ENCODE assay signal across 8 cellular contexts in genomic region chr19:12090807-12091206, GRCh38. TPM values are rescaled to one million over a fixed set of nuclear protein-coding genes. Genes with fewer than 3 reads are reported as not detected.
A peak's percentile ranks its signal among the peaks of the same experiment; 100 is the strongest.
DNase-seq lines count a peak whose midpoint lies in the region; ATAC-seq and TF ChIP-seq lines count a peak whose summit lies in the region.

No MANE protein-coding gene starts in this region.

- H3K27ac ChIP-seq in lung (ENCODE audit: low read depth in 1 of 2, low read length in 1 of 2), result no peak overlapping the region

- peaks cover 0 to 1% of the 10 kb centered on the region in 2 donors for H3K4me1 ChIP-seq in lung (ENCODE audit: control insufficient read depth in 2 of 2, insufficient read depth in 2 of 2, low read length in 2 of 2)

- H3K36me3 ChIP-seq in lung (ENCODE audit: control insufficient read depth in 2 of 2, insufficient read depth in 2 of 2, low read length in 2 of 2), result no peaks in the 10 kb centered on the region

- no peaks in the 10 kb centered on the region for H3K9me3 ChIP-seq in lung (ENCODE audit: control insufficient read depth in 2 of 2, insufficient read depth in 1 of 2, low read length in 1 of 2)

- WGBS in lung, 2 donors, result 55 to 56% methylated on average over 5 of the region's 5 CpGs

- TF ChIP-seq CTCF in lung (IDR thresholded peaks at IDR 0.05; ENCODE audit: control extremely low read depth, extremely low read depth), result peak; percentile 45

- H3K4me3 ChIP-seq in lung, result no peak overlapping the region

- DNase-seq in Daoy (ENCODE audit: low read depth) (peak; percentile 63), NCI-H1092 (lab: John Stamatoyannopoulos, UW) (peak; percentile 24), dermis microvascular lymphatic vessel endothelial cell (ENCODE audit: low read depth in 2 of 2) (peak; percentile 14 to 66), lung (ENCODE audit: low spot score) (peak; percentile 72), NCI-H524 treated with DMSO at 0.1 percent for 48 hours (lab: John Stamatoyannopoulos, UW) (no peak)
- DNase-seq in activated CD4-positive, alpha-beta T cell treated with anti-CD3 and anti-CD28 coated beads for 48 hours, result peak; percentile 87
- DNase-seq in stimulated activated CD8-positive, alpha-beta memory T cell treated with anti-CD3 and anti-CD28 coated beads, Interleukin-15, amount 100 ng/mL, for 4 hours (ENCODE audit: low read depth in 2 of 2), result peak; percentile 12 to 27

- H3K27me3 ChIP-seq in lung (ENCODE audit: control insufficient read depth, insufficient read depth), result no peaks in the 10 kb centered on the region

- ATAC-seq in lung (ENCODE audit: insufficient read depth, low FRiP score) (no peak), GM21619 (IDR thresholded peaks at IDR 0.05; ENCODE audit: unreplicated experiment) (no peak)

RNA-seq across cellular contexts. Expression of gene ZNF844, which starts 26.3 kb away (rescaled TPM):
- total RNA-seq in Daoy (2014; rRNA removed; shearing (Covaris generic)), result 2.4 and 4.4 TPM in 2 replicates
- total RNA-seq in dermis microvascular lymphatic vessel endothelial cell (2.2 and 3.0 TPM in 2 replicates), lung (10 to 100 TPM; 10.6 to 25.5 TPM)
- polyA plus RNA-seq in lung, result 1 to 10 TPM; 3.0 to 3.9 TPM

RNA-seq across cellular contexts. Expression of gene ZNF878, which starts 38.0 kb away (rescaled TPM):
- 0.57 TPM in 1 of 2 replicates, not detected in the other for total RNA-seq in Daoy (2014; rRNA removed; shearing (Covaris generic))
- 0.13 and 0.26 TPM in 2 replicates for total RNA-seq in dermis microvascular lymphatic vessel endothelial cell
- under 1 TPM; 0.23 to 0.28 TPM for total RNA-seq in lung
- under 1 TPM; 0.22 to 0.33 TPM for polyA plus RNA-seq in lung

RNA-seq across cellular contexts. Expression of gene ZNF20, which starts 49.3 kb away (rescaled TPM):
- 2.6 and 3.3 TPM in 2 replicates for total RNA-seq in Daoy (2014; rRNA removed; shearing (Covaris generic))
- total RNA-seq in dermis microvascular lymphatic vessel endothelial cell (2.4 and 2.8 TPM in 2 replicates), lung (10 to 100 TPM in 1 of 2 donors, 1 to 10 TPM in 1; 6.0 to 15.0 TPM)
- polyA plus RNA-seq in lung, result 1 to 10 TPM; 2.2 to 3.5 TPM

RNA-seq across cellular contexts. Expression of gene ZNF433, which starts 55.3 kb away (rescaled TPM):
- total RNA-seq in Daoy (2014; rRNA removed; shearing (Covaris generic)), result 3.3 and 9.7 TPM in 2 replicates
- 1.2 and 2.0 TPM in 2 replicates for total RNA-seq in dermis microvascular lymphatic vessel endothelial cell
- total RNA-seq in lung, result 10 to 100 TPM in 1 of 2 donors, 1 to 10 TPM in 1; 5.8 to 26.5 TPM
- polyA plus RNA-seq in lung, result 1 to 10 TPM; 4.4 to 5.1 TPM
